8 cellular contexts compared by ENCODE assay signal in the genomic region with DNA sequence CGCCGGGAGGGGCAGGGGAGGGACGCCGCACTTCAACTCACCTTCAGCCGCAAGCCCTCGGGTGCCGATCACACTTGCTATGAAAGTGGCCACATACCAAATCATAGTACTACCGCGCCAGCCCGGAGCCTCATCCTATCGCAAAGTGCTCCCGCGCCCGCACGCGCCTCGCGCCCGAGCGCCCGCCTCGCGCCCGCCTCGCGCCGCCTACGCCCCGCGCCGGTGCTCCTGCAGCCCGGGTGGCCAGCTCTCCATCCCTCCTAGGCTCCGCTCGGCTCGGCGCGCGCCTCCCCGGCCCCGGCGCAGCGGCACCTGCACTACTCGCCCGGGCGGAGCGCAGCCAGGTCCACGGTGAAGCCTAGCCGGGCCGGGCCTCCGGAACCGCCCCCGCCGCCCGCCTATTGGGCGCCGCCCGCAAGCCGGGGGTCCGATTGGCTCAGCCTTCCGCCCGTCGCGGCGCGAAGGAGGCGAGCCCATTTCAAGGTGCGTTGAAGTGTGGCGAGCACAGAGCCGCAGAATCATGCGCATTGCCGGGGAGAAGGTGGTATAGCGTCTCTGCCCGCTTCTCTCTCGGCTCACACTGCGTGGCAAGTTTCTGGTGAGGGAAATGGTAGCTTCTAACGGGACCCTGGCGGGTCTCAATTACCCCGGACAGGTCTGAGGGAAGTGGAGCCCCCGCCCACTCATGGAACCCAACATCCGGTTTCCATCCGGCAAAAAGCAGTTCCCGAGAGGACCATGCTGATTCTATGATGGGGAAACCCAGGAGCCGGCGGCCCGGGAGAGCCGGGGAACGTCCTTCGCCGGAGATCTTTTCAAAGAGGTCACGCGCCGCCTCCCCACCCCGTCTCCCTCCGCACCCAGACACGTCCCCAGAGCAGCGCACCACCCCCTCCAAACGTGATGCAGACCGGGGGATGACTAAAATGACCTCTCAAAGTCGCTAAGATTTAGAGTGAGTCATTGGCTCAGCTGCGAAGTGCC. TPM values are rescaled to one million over a fixed set of nuclear protein-coding genes. Genes with fewer than 3 reads are reported as not detected.
A peak's percentile ranks its signal among the peaks of the same experiment; 100 is the strongest.
DNase-seq lines count a peak whose midpoint lies in the region; ATAC-seq and TF ChIP-seq lines count a peak whose summit lies in the region.

A gene with protein sequence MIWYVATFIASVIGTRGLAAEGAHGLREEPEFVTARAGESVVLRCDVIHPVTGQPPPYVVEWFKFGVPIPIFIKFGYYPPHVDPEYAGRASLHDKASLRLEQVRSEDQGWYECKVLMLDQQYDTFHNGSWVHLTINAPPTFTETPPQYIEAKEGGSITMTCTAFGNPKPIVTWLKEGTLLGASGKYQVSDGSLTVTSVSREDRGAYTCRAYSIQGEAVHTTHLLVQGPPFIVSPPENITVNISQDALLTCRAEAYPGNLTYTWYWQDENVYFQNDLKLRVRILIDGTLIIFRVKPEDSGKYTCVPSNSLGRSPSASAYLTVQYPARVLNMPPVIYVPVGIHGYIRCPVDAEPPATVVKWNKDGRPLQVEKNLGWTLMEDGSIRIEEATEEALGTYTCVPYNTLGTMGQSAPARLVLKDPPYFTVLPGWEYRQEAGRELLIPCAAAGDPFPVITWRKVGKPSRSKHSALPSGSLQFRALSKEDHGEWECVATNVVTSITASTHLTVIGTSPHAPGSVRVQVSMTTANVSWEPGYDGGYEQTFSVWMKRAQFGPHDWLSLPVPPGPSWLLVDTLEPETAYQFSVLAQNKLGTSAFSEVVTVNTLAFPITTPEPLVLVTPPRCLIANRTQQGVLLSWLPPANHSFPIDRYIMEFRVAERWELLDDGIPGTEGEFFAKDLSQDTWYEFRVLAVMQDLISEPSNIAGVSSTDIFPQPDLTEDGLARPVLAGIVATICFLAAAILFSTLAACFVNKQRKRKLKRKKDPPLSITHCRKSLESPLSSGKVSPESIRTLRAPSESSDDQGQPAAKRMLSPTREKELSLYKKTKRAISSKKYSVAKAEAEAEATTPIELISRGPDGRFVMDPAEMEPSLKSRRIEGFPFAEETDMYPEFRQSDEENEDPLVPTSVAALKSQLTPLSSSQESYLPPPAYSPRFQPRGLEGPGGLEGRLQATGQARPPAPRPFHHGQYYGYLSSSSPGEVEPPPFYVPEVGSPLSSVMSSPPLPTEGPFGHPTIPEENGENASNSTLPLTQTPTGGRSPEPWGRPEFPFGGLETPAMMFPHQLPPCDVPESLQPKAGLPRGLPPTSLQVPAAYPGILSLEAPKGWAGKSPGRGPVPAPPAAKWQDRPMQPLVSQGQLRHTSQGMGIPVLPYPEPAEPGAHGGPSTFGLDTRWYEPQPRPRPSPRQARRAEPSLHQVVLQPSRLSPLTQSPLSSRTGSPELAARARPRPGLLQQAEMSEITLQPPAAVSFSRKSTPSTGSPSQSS (N-terminal part only) (minus strand): TSS at position 319 of the 984 bp plus-strand sequence. CDS start 214 bp downstream, at position 105.

- no peaks in the 10 kb centered on the region for H3K9me3 ChIP-seq in SJCRH30 (replicated peaks)

- DNase-seq in GM12865 (ENCODE audit: low read depth) (peak; percentile 87), NCI-H187 treated with DMSO at 0.1 percent for 48 hours (lab: John Stamatoyannopoulos, UW) (peak; percentile 19), cerebellar nuclear complex (lab: John Stamatoyannopoulos, UW) (peak; percentile 48 to 83), kidney epithelial cell (ENCODE audit: low read depth) (no peak), SJCRH30 (no peak)
- DNase-seq in activated CD4-positive, alpha-beta T cell treated with anti-CD3 and anti-CD28 coated beads for 24 hours (ENCODE audit: low read depth in 2 of 2) = peak; percentile 86 to 91
- peak; percentile 82 to 91 for DNase-seq in stimulated activated CD4-positive, alpha-beta T cell treated with anti-CD3 and anti-CD28 coated beads, Interleukin-15, amount 100 ng/mL, for 48 hours (ENCODE audit: low read depth in 2 of 2)

- peaks cover 43% of the 10 kb centered on the region for H3K27me3 ChIP-seq in kidney epithelial cell (ENCODE audit: control insufficient read depth, insufficient read depth, low read length)
- peaks cover 10% of the 10 kb centered on the region; the same call in 1 of the 2 replicates for H3K27me3 ChIP-seq in SJCRH30

- ATAC-seq in HG02623 (IDR thresholded peaks at IDR 0.05; ENCODE audit: unreplicated experiment) = peak; percentile 97

- H3K36me3 ChIP-seq in kidney epithelial cell (ENCODE audit: control insufficient read depth, insufficient read depth, low read length) = no peaks in the 10 kb centered on the region
- no peaks in the 10 kb centered on the region for H3K36me3 ChIP-seq in SJCRH30

- H3K27ac ChIP-seq in SJCRH30 = no peak within 1 kb of the TSS

- peak within 1 kb of the TSS; percentile 59 for H3K4me3 ChIP-seq in GM12865 (ENCODE audit: low read depth, low read length)
- peak within 1 kb of the TSS; percentile 72 for H3K4me3 ChIP-seq in kidney epithelial cell (ENCODE audit: low read depth, low read length)
- H3K4me3 ChIP-seq in SJCRH30 = no peak within 1 kb of the TSS

- no peaks in the 10 kb centered on the region for H3K4me1 ChIP-seq in SJCRH30

- no peak for TF ChIP-seq CTCF in GM12865 (IDR thresholded peaks at IDR 0.05; ENCODE audit: insufficient read depth, low read depth, low read length, missing control alignments)
- TF ChIP-seq CTCF in kidney epithelial cell (IDR thresholded peaks at IDR 0.05; ENCODE audit: insufficient read depth, low read length, poor library complexity, severe bottlenecking) = no peak

RNA-seq across cellular contexts. Expression of the gene that starts here (rescaled TPM):
- 5.9 and 6.3 TPM in 2 replicates for total RNA-seq in kidney epithelial cell
- total RNA-seq in SJCRH30 (2014; rRNA removed; shearing (Covaris generic)) = not detected in 2 replicates

Comparison
In these comparisons a context has a peak if more than half of its experiments do, and no peak if none do; other contexts are left out.
1. DNase-seq: peak in GM12865 (single experiment), NCI-H187 treated with DMSO at 0.1 percent for 48 hours (single experiment), activated CD4-positive, alpha-beta T cell treated with anti-CD3 and anti-CD28 coated beads for 24 hours (2 of 2), cerebellar nuclear complex (2 of 2) and stimulated activated CD4-positive, alpha-beta T cell treated with anti-CD3 and anti-CD28 coated beads, Interleukin-15, amount 100 ng/mL, for 48 hours (2 of 2); none in kidney epithelial cell (single experiment) and SJCRH30 (0 of 2).